ENCODE assay signal across 11 cellular contexts in genomic region chr20:57716202-57716601, GRCh38. TPM values are rescaled to one million over a fixed set of nuclear protein-coding genes. Genes with fewer than 3 reads are reported as not detected.
DNase-seq lines count a peak whose midpoint lies in the region; ATAC-seq and TF ChIP-seq lines count a peak whose summit lies in the region.
"Had no signal": no experiment of that assay in that cellular context is flagged by ENCODE, and none has a peak within 500 bp of the region (broad histone marks: within the 10 kb centered on the region; RNA-seq: fewer than 3 reads in every experiment).

No MANE protein-coding gene starts in this region.

- ATAC-seq in heart left ventricle (no peak), thoracic aorta (ENCODE audit: insufficient number of reproducible peaks, low FRiP score, low read depth) (no peak), sciatic nerve (no peak)

- H3K4me3 ChIP-seq in heart left ventricle (no peak overlapping the region), ascending aorta (no peak overlapping the region), foreskin fibroblast (ENCODE audit: low read depth in 1 of 2, low read length in 2 of 2) (no peak overlapping the region), thoracic aorta (no peak overlapping the region)

- TF ChIP-seq CTCF in heart left ventricle (IDR thresholded peaks at IDR 0.05) (no peak), ascending aorta (IDR thresholded peaks at IDR 0.05) (no peak), foreskin fibroblast (IDR thresholded peaks at IDR 0.05; ENCODE audit: low read depth, low read length) (no peak), thoracic aorta (IDR thresholded peaks at IDR 0.05) (no peak)

- intact Hi-C loops in heart left ventricle (cut with DNase I), result loop anchor here in 3 of 10 donors (5.0 to 10.0 kb wide), 4 partner anchors 91 to 369 kb away; partner anchors contain the start of gene RBM38 (in 1 of the 3)
- intact Hi-C loops in cardiac septum (cut with DNase I), result loop anchor here (10.0 kb wide), 1 partner anchor 321 kb away; the partner anchor contains the start of gene RBM38
- intact Hi-C loops in ascending aorta (cut with DNase I), result loop anchor here (5.0 to 10.0 kb wide), 2 partner anchors 271 to 431 kb away; no protein-coding TSS in a partner anchor
- intact Hi-C loops in sciatic nerve (cut with DNase I), result no loop called here

- H3K4me1 ChIP-seq in heart left ventricle (peaks cover 0 to 71% (median 39%) of the 10 kb centered on the region in 12 donors), ascending aorta (peaks cover 43 to 78% of the 10 kb centered on the region in 2 donors), thoracic aorta (ENCODE audit: control insufficient read depth in 1 of 2, low read depth in 2 of 2) (peaks cover 71 to 85% of the 10 kb centered on the region in 2 donors)

- DNase-seq in heart left ventricle (peak in 1 of 5 donors; percentile 1), cardiac septum (ENCODE audit: low spot score) (no peak), ascending aorta (ENCODE audit: low spot score in 2 of 2) (no peak), foreskin fibroblast (peak; percentile 67 to 83), thoracic aorta (ENCODE audit: low spot score) (no peak), sciatic nerve (ENCODE audit: low spot score) (no peak), SW 1271 (lab: John Stamatoyannopoulos, UW) (no peak)
- DNase-seq in activated CD4-positive, CD25-positive, alpha-beta regulatory T cell treated with anti-CD3 and anti-CD28 coated beads, Interleukin-2, amount 50 U/mL, for 72 hours, result no peak
- DNase-seq: activated CD8-positive, alpha-beta memory T cell treated with anti-CD3 and anti-CD28 coated beads, Interleukin-2, amount 50 U/mL, for 48 hours; DMS53; NCI-H1092 treated with DMSO at 0.1 percent for 48 hours had no signal

- H3K27ac ChIP-seq in heart left ventricle (peak overlapping the region in 11 of 12 donors; percentile 33 to 84 (median 66)), ascending aorta (peak overlapping the region; percentile 94 to 97), thoracic aorta (peak overlapping the region; percentile 94 to 99)

- no peaks in the 10 kb centered on the region for H3K9me3 ChIP-seq in heart left ventricle
- H3K9me3 ChIP-seq in ascending aorta, result no peaks in the 10 kb centered on the region
- no peaks in the 10 kb centered on the region for H3K9me3 ChIP-seq in thoracic aorta

- WGBS in heart left ventricle, 4 donors, result 35 to 52% (median 44%) methylated on average over 3 of the region's 3 CpGs

- no peaks in the 10 kb centered on the region for H3K36me3 ChIP-seq in heart left ventricle
- H3K36me3 ChIP-seq in ascending aorta, result no peaks in the 10 kb centered on the region
- no peaks in the 10 kb centered on the region for H3K36me3 ChIP-seq in thoracic aorta

- peaks cover 0 to 3% (median 0%) of the 10 kb centered on the region in 9 donors for H3K27me3 ChIP-seq in heart left ventricle
- no peaks in the 10 kb centered on the region for H3K27me3 ChIP-seq in ascending aorta
- H3K27me3 ChIP-seq in thoracic aorta (replicated peaks; ENCODE audit: insufficient read depth), result no peaks in the 10 kb centered on the region

- TF ChIP-seq POLR2A in heart left ventricle (IDR thresholded peaks at IDR 0.05), result no peak

RNA-seq across cellular contexts. Expression of gene PMEPA1, which starts 6.4 kb away (rescaled TPM):
- total RNA-seq in heart left ventricle (10 to 100 TPM; 25.1 to 91.4 (median 30.0) TPM), cardiac septum (34.8 TPM), ascending aorta (56.8 TPM), thoracic aorta (100 to 1,000 TPM in 1 of 2 donors, 10 to 100 TPM in 1; 68.4 to 104 TPM), sciatic nerve (26.3 TPM)
- polyA plus RNA-seq in heart left ventricle, result 100 to 1,000 TPM in 1 of 2 donors, 10 to 100 TPM in 1; 12.6 to 115 TPM

Comparison
In these comparisons a context has a peak if more than half of its experiments do, and no peak if none do; other contexts are left out.
1. DNase-seq: peak in foreskin fibroblast (2 of 2); none in cardiac septum (single experiment), ascending aorta (0 of 2), thoracic aorta (single experiment), sciatic nerve (single experiment), SW 1271 (0 of 2) and activated CD4-positive, CD25-positive, alpha-beta regulatory T cell treated with anti-CD3 and anti-CD28 coated beads, Interleukin-2, amount 50 U/mL, for 72 hours (single experiment).
2. Peak in every context shown above with its lines, with median percentiles within 50 percentile points of each other: H3K27ac ChIP-seq.